35 cellular contexts compared by ENCODE assay signal in the genomic region with DNA sequence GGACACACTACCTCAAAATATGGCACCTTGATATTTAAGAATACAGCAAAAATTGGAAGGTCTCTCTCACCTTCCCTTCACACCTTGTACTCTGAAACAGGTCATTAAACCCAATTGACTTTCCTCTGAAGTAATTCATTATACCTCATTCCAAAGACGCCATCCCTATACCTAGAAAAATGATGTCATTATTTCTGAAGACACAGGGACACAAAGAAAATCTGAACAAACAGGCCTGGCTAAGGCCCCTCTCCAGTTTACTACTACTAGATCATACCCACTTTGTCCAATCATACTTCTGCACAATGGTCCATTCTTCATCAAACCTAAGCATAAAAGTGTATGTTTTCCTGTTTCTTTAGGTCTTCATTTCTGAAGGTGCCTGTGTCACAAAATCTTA.
"Had no signal": no experiment of that assay in that cellular context is flagged by ENCODE, and none has a peak within 500 bp of the region (broad histone marks: within the 10 kb centered on the region; RNA-seq: fewer than 3 reads in every experiment).

No MANE protein-coding gene starts in this region.

- H3K27me3 ChIP-seq: MG63 had no signal

- H3K9ac ChIP-seq: KMS-11 had no signal

- DNase-seq: Karpas-422, Kasumi-1, MG63, MM.1S, MV-4-11, NCI-H1048, NCI-H1092, NCI-H1092 treated with DMSO at 0.1 percent for 48 hours, NCI-H1105, NCI-H1105 treated with DMSO at 0.1 percent for 48 hours, NCI-H1417, NCI-H1417 treated with DMSO at 0.1 percent for 48 hours, NCI-H1436, NCI-H1436 treated with DMSO at 0.1 percent for 48 hours, NCI-H146, NCI-H1694, NCI-H1694 treated with DMSO at 0.1 percent for 48 hours, NCI-H187, NCI-H187 treated with DMSO at 0.1 percent for 48 hours, NCI-H1930, NCI-H2029, NCI-H2029 treated with DMSO at 0.1 percent for 48 hours, NCI-H2081, NCI-H2081 treated with DMSO at 0.1 percent for 48 hours, NCI-H2107, NCI-H2171, NCI-H2171 treated with DMSO at 0.1 percent for 48 hours, NCI-H2227 treated with DMSO at 0.1 percent for 48 hours, NCI-H226, NCI-H345, NCI-H446, NCI-H446 treated with DMSO at 0.1 percent for 48 hours, NCI-H510A, NCI-H510A treated with DMSO at 0.1 percent for 48 hours had no signal

- H3K4me2 ChIP-seq: KMS-11 had no signal

- H3K36me3 ChIP-seq: MG63 had no signal

- H3K4me3 ChIP-seq: MG63 had no signal

- H3K27ac ChIP-seq: KMS-11 had no signal

- H3K9me3 ChIP-seq: MG63 had no signal
